Comparison of ENCODE assay signal across 22 cellular contexts in the genomic region with DNA sequence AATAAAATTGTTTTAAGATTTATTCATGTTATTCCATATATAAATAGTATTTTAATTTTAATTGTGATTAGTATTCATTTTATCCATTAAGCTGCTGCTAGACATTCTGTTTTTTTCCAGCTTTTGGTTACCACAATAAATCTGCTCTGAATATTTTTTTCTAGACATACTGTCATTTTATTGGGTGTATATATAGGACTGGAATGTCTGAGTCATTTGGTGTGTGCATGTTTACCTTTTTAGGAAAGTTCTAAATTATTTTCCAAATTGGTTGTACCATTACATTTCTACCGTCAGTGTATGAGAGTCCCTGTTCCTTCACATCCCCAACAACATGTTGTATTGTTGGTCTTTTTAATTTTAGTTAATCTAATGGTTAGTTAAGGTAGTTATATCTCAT.
"Had no signal": no experiment of that assay in that cellular context is flagged by ENCODE, and none has a peak within 500 bp of the region (broad histone marks: within the 10 kb centered on the region; RNA-seq: fewer than 3 reads in every experiment).

No MANE protein-coding gene starts in this region.

- H3K36me3 ChIP-seq: colonic mucosa, esophagus squamous epithelium, gastrocnemius medialis, heart right ventricle, left lung, lower lobe of right lung had no signal

- H3K27me3 ChIP-seq: colonic mucosa, esophagus squamous epithelium, gastrocnemius medialis, heart right ventricle, left lung had no signal

- H3K4me1 ChIP-seq: colonic mucosa, esophagus squamous epithelium, gastrocnemius medialis, heart right ventricle, left lung, lower lobe of right lung had no signal

- DNase-seq: colonic mucosa; cortex of kidney; effector CD8-positive, alpha-beta T cell; effector memory CD8-positive, alpha-beta T cell; endodermal cell; erythroblast; esophagus squamous epithelium; foreskin fibroblast; foreskin melanocyte; gastrocnemius medialis; glutamatergic neuron; head of caudate nucleus; heart right ventricle; hippocampal formation; left cardiac atrium; left lung; left ventricle myocardium superior; lower lobe of right lung; mesenchymal stem cell; mucosa of descending colon; naive B cell had no signal

- H3K4me3 ChIP-seq: colonic mucosa, esophagus squamous epithelium, gastrocnemius medialis, heart right ventricle, left lung, lower lobe of right lung, mucosa of descending colon had no signal

- H3K9me3 ChIP-seq: colonic mucosa, esophagus squamous epithelium, gastrocnemius medialis, lower lobe of right lung, mucosa of descending colon had no signal

- H3K27ac ChIP-seq: colonic mucosa, epithelial cell of prostate, esophagus squamous epithelium, gastrocnemius medialis, heart right ventricle, left lung, lower lobe of right lung had no signal
